ENCODE assay signal across 12 cellular contexts in genomic region chr6:36357872-36358234, GRCh38. TPM values are rescaled to one million over a fixed set of nuclear protein-coding genes. Genes with fewer than 3 reads are reported as not detected.
A peak's percentile ranks its signal among the peaks of the same experiment; 100 is the strongest.
DNase-seq lines count a peak whose midpoint lies in the region; ATAC-seq and TF ChIP-seq lines count a peak whose summit lies in the region.
"Had no signal": no experiment of that assay in that cellular context is flagged by ENCODE, and none has a peak within 500 bp of the region (broad histone marks: within the 10 kb centered on the region; RNA-seq: fewer than 3 reads in every experiment).

No MANE protein-coding gene starts in this region.

- H3K9me3 ChIP-seq in tibial artery: no peaks in the 10 kb centered on the region

- peak overlapping the region; percentile 46 to 53 for H3K27ac ChIP-seq in tibial artery

- DNase-seq in activated naive CD4-positive, alpha-beta T cell treated with anti-CD3 and anti-CD28 coated beads, Interleukin-2, amount 50 U/mL, for 72 hours (ENCODE audit: low spot score in 2 of 2): no peak
- DNase-seq in activated naive CD4-positive, alpha-beta T cell treated with anti-CD3 and anti-CD28 coated beads, Interleukin-2, amount 50 U/mL, for 16 hours: no peak
- peak; percentile 36 for DNase-seq in T-helper 2 cell treated with Interferon-gamma antibody and Interleukin-4, amounts not matched to agents 5 μg/mL and 100 μg/mL, for 36 hours (ENCODE audit: low spot score)
- DNase-seq in mucosa of gallbladder (ENCODE audit: low spot score): peak; percentile 41
- DNase-seq in tibial artery: no peak
- DNase-seq in stimulated activated CD4-positive, alpha-beta T cell treated with anti-CD3 and anti-CD28 coated beads, Interleukin-1b, Interleukin-23, amount 100 ng/mL, for 48 hours: no peak
- DNase-seq: DMS153, NCI-H510A treated with DMSO at 0.1 percent for 48 hours had no signal

- H3K4me3 ChIP-seq in tibial artery: no peak overlapping the region

- H3K36me3 Mint-ChIP-seq in activated naive CD4-positive, alpha-beta T cell treated with anti-CD3 and anti-CD28 coated beads, Interleukin-2, amount 50 U/mL, for 72 hours: peaks cover 0 to 4% of the 10 kb centered on the region in 2 donors
- H3K36me3 Mint-ChIP-seq in T-helper 2 cell treated with Interferon-gamma antibody and Interleukin-4, amounts not matched to agents 5 μg/mL and 100 μg/mL, for 36 hours (ENCODE audit: low read depth): no peaks in the 10 kb centered on the region

- no peak overlapping the region for H3K27ac Mint-ChIP-seq in activated naive CD4-positive, alpha-beta T cell treated with anti-CD3 and anti-CD28 coated beads, Interleukin-2, amount 50 U/mL, for 72 hours
- H3K27ac Mint-ChIP-seq in T-helper 2 cell treated with Interferon-gamma antibody and Interleukin-4, amounts not matched to agents 5 μg/mL and 100 μg/mL, for 36 hours: no peak overlapping the region

- peaks cover 26% of the 10 kb centered on the region for H3K4me1 Mint-ChIP-seq in T-helper 2 cell treated with Interferon-gamma antibody and Interleukin-4, amounts not matched to agents 5 μg/mL and 100 μg/mL, for 36 hours (ENCODE audit: low read depth)

- H3K27me3 Mint-ChIP-seq in T-helper 2 cell treated with Interferon-gamma antibody and Interleukin-4, amounts not matched to agents 5 μg/mL and 100 μg/mL, for 36 hours (ENCODE audit: low read depth): peaks cover 30% of the 10 kb centered on the region

- H3K4me3 Mint-ChIP-seq in T-helper 2 cell treated with Interferon-gamma antibody and Interleukin-4, amounts not matched to agents 5 μg/mL and 100 μg/mL, for 36 hours: no peak overlapping the region
- H3K4me3 Mint-ChIP-seq: naive thymus-derived CD8-positive, alpha-beta T cell had no signal

- intact Hi-C loops in tibial artery (cut with DNase I; ENCODE audit: low total_unique reads): loop anchor here (5.0 kb wide), 2 partner anchors 236 to 316 kb away; no protein-coding TSS in a partner anchor

- ATAC-seq in activated naive CD4-positive, alpha-beta T cell treated with anti-CD3 and anti-CD28 coated beads, Interleukin-2, amount 50 U/mL, for 72 hours: peak; percentile 56 to 67
- ATAC-seq in HG02870 (IDR thresholded peaks at IDR 0.05; ENCODE audit: unreplicated experiment): no peak
- ATAC-seq in GM21717 (IDR thresholded peaks at IDR 0.05; ENCODE audit: unreplicated experiment): no peak

- H3K4me1 ChIP-seq in tibial artery: peaks cover 0 to 31% (median 22%) of the 10 kb centered on the region in 4 donors

- no peaks in the 10 kb centered on the region for H3K36me3 ChIP-seq in tibial artery

- H3K9me3 Mint-ChIP-seq in activated naive CD4-positive, alpha-beta T cell treated with anti-CD3 and anti-CD28 coated beads, Interleukin-2, amount 50 U/mL, for 72 hours: peaks cover 0 to 4% of the 10 kb centered on the region in 2 donors
- H3K9me3 Mint-ChIP-seq in T-helper 2 cell treated with Interferon-gamma antibody and Interleukin-4, amounts not matched to agents 5 μg/mL and 100 μg/mL, for 36 hours: peaks cover 3% of the 10 kb centered on the region

- TF ChIP-seq CTCF in tibial artery (IDR thresholded peaks at IDR 0.05): no peak

- H3K27me3 ChIP-seq in tibial artery: peaks cover 0 to 1% of the 10 kb centered on the region in 2 donors

RNA-seq across cellular contexts. Expression of gene BNIP5, which starts 21.2 kb away (rescaled TPM):
- total RNA-seq in activated naive CD4-positive, alpha-beta T cell treated with anti-CD3 and anti-CD28 coated beads, Interleukin-2, amount 50 U/mL, for 72 hours: not detected
- 7.4 TPM for total RNA-seq in mucosa of gallbladder
- total RNA-seq: naive thymus-derived CD8-positive, alpha-beta T cell; RPMI7951 had no signal

RNA-seq across cellular contexts. Expression of gene ETV7, which starts 29.6 kb away (rescaled TPM):
- total RNA-seq in activated naive CD4-positive, alpha-beta T cell treated with anti-CD3 and anti-CD28 coated beads, Interleukin-2, amount 50 U/mL, for 72 hours: 1 to 10 TPM in 1 of 2 donors, under 1 TPM in 1; 0.16 to 2.0 TPM
- total RNA-seq in mucosa of gallbladder: 2.5 TPM
- total RNA-seq: naive thymus-derived CD8-positive, alpha-beta T cell had no signal

Comparison
In these comparisons a context has a peak if more than half of its experiments do, and no peak if none do; other contexts are left out.
1. ATAC-seq: peak in activated naive CD4-positive, alpha-beta T cell treated with anti-CD3 and anti-CD28 coated beads, Interleukin-2, amount 50 U/mL, for 72 hours (2 of 2); none in HG02870 (single experiment) and GM21717 (single experiment).
2. DNase-seq: peak in T-helper 2 cell treated with Interferon-gamma antibody and Interleukin-4, amounts not matched to agents 5 μg/mL and 100 μg/mL, for 36 hours (single experiment) and mucosa of gallbladder (single experiment); none in activated naive CD4-positive, alpha-beta T cell treated with anti-CD3 and anti-CD28 coated beads, Interleukin-2, amount 50 U/mL, for 72 hours (0 of 2), activated naive CD4-positive, alpha-beta T cell treated with anti-CD3 and anti-CD28 coated beads, Interleukin-2, amount 50 U/mL, for 16 hours (single experiment), tibial artery (0 of 2) and stimulated activated CD4-positive, alpha-beta T cell treated with anti-CD3 and anti-CD28 coated beads, Interleukin-1b, Interleukin-23, amount 100 ng/mL, for 48 hours (single experiment).